16 cellular contexts compared by ENCODE assay signal in genomic region chr9:120343416-120343815, GRCh38.
DNase-seq lines count a peak whose midpoint lies in the region; ATAC-seq and TF ChIP-seq lines count a peak whose summit lies in the region.
"Had no signal": no experiment of that assay in that cellular context is flagged by ENCODE, and none has a peak within 500 bp of the region (broad histone marks: within the 10 kb centered on the region; RNA-seq: fewer than 3 reads in every experiment).

No MANE protein-coding gene starts in this region.

- no peak overlapping the region for H3K9ac ChIP-seq in BLaER1

- peak overlapping the region; percentile 32; the same call in 1 of the 2 replicates for H3K4me2 ChIP-seq in BLaER1
- H3K4me2 ChIP-seq: GM23338 had no signal

- H3K9me3 ChIP-seq in BLaER1, result no peaks in the 10 kb centered on the region
- H3K9me3 ChIP-seq: Caco-2, HAP-1 had no signal

- peaks cover 9% of the 10 kb centered on the region; the same call in 1 of the 2 replicates for H3K4me1 ChIP-seq in BLaER1
- H3K4me1 ChIP-seq: Caco-2, HAP-1 had no signal

- H3K4me3 Mint-ChIP-seq in natural killer cell, result no peak overlapping the region
- H3K4me3 Mint-ChIP-seq: CD4-positive, CD25-positive, alpha-beta regulatory T cell; CD8-positive, alpha-beta T cell; GM23338; HFFc6 had no signal

- H3K4me3 ChIP-seq in BLaER1, result no peak overlapping the region
- H3K4me3 ChIP-seq: GM23338, HAP-1 had no signal

- peaks cover 0 to 5% of the 10 kb centered on the region in 2 donors for H3K27me3 Mint-ChIP-seq in natural killer cell (ENCODE audit: low read depth in 2 of 2)

- no peaks in the 10 kb centered on the region for H3K36me3 Mint-ChIP-seq in natural killer cell
- H3K36me3 Mint-ChIP-seq: CD4-positive, CD25-positive, alpha-beta regulatory T cell; CD8-positive, alpha-beta T cell had no signal

- TF ChIP-seq CTCF in natural killer cell (IDR thresholded peaks at IDR 0.05), result no peak

- no peaks in the 10 kb centered on the region for H3K9me3 Mint-ChIP-seq in natural killer cell
- H3K9me3 Mint-ChIP-seq: CD8-positive, alpha-beta T cell; GM23338; HFFc6 had no signal

- no peaks in the 10 kb centered on the region for H4K20me1 ChIP-seq in BLaER1

- no peaks in the 10 kb centered on the region for H3K36me3 ChIP-seq in BLaER1
- H3K36me3 ChIP-seq: HAP-1 had no signal

- DNase-seq in DMS 273 (lab: John Stamatoyannopoulos, UW; ENCODE audit: unreplicated experiment) (peak; percentile 28), NCI-H446 treated with DMSO at 0.1 percent for 48 hours (lab: John Stamatoyannopoulos, UW) (peak; percentile 18), cerebellum (ENCODE audit: low spot score) (peak; percentile 55), ecto neural progenitor cell (ENCODE audit: low spot score) (no peak), natural killer cell (no peak)
- DNase-seq: Caco-2; CD4-positive, CD25-positive, alpha-beta regulatory T cell; CD8-positive, alpha-beta T cell; DMS53; DMS79 treated with DMSO at 0.1 percent for 48 hours; HFFc6 had no signal

- H3K4me1 Mint-ChIP-seq in natural killer cell, result peaks cover 0 to 8% of the 10 kb centered on the region in 2 donors
- H3K4me1 Mint-ChIP-seq: GM23338 had no signal

- no peak overlapping the region for H3K27ac Mint-ChIP-seq in natural killer cell
- H3K27ac Mint-ChIP-seq: CD8-positive, alpha-beta T cell; GM23338; HFFc6 had no signal

- ATAC-seq in GM18873 (IDR thresholded peaks at IDR 0.05; ENCODE audit: low FRiP score, unreplicated experiment), result no peak
- no peak for ATAC-seq in natural killer cell
- ATAC-seq: CD8-positive, alpha-beta T cell; GM23338 had no signal

- no peaks in the 10 kb centered on the region for H3K27me3 ChIP-seq in BLaER1

- intact Hi-C loops in natural killer cell (cut with micrococcal nuclease), result no loop called here

- H3K27ac ChIP-seq in BLaER1, result no peak overlapping the region
- H3K27ac ChIP-seq: C4-2B had no signal

Comparison
In these comparisons a context has a peak if more than half of its experiments do, and no peak if none do; other contexts are left out.
1. DNase-seq: peak in DMS 273 (single experiment), NCI-H446 treated with DMSO at 0.1 percent for 48 hours (single experiment) and cerebellum (single experiment); none in ecto neural progenitor cell (single experiment) and natural killer cell (single experiment).